In the genomic region with DNA sequence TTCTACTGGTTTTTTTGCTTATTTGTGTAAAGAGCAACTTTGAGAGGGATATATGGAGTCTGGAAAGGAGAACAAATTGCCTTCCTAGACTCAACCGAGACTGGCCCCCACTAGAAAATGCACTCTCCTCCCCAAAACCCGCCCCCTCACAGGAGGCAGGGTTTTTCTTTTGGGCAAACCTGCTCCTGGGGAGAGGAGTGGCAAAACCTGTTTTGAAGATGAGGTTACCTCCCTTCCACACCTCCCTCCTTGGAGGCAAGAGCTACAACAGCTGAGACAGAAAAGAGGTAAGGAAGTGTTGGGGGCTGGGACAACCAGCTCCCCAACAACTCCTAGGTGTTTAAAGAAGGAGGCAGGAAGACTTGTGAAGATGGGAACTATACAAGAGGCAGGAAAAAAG, we compare ENCODE assay signal across 1 cellular context.
TF ChIP-seq lines count a peak whose summit lies in the region.

A gene with protein sequence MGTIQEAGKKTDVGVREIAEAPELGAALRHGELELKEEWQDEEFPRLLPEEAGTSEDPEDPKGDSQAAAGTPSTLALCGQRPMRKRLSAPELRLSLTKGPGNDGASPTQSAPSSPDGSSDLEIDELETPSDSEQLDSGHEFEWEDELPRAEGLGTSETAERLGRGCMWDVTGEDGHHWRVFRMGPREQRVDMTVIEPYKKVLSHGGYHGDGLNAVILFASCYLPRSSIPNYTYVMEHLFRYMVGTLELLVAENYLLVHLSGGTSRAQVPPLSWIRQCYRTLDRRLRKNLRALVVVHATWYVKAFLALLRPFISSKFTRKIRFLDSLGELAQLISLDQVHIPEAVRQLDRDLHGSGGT (plus strand): TSS at position 231 of the 400 bp plus-strand sequence. CDS start 140 bp downstream, at position 371.

TF ChIP-seq in GM23338, 12 proteins besides CTCF, POLR2A, EP300 and RAD21:
- TF ChIP-seq, protein P1, sequence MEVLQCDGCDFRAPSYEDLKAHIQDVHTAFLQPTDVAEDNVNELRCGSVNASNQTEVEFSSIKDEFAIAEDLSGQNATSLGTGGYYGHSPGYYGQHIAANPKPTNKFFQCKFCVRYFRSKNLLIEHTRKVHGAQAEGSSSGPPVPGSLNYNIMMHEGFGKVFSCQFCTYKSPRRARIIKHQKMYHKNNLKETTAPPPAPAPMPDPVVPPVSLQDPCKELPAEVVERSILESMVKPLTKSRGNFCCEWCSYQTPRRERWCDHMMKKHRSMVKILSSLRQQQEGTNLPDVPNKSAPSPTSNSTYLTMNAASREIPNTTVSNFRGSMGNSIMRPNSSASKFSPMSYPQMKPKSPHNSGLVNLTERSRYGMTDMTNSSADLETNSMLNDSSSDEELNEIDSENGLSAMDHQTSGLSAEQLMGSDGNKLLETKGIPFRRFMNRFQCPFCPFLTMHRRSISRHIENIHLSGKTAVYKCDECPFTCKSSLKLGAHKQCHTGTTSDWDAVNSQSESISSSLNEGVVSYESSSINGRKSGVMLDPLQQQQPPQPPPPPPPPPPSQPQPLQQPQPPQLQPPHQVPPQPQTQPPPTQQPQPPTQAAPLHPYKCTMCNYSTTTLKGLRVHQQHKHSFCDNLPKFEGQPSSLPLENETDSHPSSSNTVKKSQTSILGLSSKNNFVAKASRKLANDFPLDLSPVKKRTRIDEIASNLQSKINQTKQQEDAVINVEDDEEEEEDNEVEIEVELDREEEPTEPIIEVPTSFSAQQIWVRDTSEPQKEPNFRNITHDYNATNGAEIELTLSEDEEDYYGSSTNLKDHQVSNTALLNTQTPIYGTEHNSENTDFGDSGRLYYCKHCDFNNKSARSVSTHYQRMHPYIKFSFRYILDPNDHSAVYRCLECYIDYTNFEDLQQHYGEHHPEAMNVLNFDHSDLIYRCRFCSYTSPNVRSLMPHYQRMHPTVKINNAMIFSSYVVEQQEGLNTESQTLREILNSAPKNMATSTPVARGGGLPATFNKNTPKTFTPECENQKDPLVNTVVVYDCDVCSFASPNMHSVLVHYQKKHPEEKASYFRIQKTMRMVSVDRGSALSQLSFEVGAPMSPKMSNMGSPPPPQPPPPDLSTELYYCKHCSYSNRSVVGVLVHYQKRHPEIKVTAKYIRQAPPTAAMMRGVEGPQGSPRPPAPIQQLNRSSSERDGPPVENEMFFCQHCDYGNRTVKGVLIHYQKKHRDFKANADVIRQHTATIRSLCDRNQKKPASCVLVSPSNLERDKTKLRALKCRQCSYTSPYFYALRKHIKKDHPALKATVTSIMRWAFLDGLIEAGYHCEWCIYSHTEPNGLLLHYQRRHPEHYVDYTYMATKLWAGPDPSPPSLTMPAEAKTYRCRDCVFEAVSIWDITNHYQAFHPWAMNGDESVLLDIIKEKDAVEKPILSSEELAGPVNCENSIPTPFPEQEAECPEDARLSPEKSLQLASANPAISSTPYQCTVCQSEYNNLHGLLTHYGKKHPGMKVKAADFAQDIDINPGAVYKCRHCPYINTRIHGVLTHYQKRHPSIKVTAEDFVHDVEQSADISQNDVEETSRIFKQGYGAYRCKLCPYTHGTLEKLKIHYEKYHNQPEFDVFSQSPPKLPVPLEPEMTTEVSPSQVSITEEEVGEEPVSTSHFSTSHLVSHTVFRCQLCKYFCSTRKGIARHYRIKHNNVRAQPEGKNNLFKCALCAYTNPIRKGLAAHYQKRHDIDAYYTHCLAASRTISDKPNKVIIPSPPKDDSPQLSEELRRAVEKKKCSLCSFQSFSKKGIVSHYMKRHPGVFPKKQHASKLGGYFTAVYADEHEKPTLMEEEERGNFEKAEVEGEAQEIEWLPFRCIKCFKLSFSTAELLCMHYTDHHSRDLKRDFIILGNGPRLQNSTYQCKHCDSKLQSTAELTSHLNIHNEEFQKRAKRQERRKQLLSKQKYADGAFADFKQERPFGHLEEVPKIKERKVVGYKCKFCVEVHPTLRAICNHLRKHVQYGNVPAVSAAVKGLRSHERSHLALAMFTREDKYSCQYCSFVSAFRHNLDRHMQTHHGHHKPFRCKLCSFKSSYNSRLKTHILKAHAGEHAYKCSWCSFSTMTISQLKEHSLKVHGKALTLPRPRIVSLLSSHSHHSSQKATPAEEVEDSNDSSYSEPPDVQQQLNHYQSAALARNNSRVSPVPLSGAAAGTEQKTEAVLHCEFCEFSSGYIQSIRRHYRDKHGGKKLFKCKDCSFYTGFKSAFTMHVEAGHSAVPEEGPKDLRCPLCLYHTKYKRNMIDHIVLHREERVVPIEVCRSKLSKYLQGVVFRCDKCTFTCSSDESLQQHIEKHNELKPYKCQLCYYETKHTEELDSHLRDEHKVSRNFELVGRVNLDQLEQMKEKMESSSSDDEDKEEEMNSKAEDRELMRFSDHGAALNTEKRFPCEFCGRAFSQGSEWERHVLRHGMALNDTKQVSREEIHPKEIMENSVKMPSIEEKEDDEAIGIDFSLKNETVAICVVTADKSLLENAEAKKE (CRISPR knock-in tag; IDR thresholded peaks at IDR 0.05): no peak
- TF ChIP-seq EZH2 (IDR thresholded peaks at IDR 0.05; ENCODE audit: low read depth, unreplicated experiment) (no peak), EZH2phosphoT487 (IDR thresholded peaks at IDR 0.05; ENCODE audit: unreplicated experiment) (no peak), POLR2AphosphoS5 (IDR thresholded peaks at IDR 0.05; ENCODE audit: low read depth) (no peak), NANOG (IDR thresholded peaks at IDR 0.05; ENCODE audit: borderline replicate concordance) (no peak)
- TF ChIP-seq, protein P2, sequence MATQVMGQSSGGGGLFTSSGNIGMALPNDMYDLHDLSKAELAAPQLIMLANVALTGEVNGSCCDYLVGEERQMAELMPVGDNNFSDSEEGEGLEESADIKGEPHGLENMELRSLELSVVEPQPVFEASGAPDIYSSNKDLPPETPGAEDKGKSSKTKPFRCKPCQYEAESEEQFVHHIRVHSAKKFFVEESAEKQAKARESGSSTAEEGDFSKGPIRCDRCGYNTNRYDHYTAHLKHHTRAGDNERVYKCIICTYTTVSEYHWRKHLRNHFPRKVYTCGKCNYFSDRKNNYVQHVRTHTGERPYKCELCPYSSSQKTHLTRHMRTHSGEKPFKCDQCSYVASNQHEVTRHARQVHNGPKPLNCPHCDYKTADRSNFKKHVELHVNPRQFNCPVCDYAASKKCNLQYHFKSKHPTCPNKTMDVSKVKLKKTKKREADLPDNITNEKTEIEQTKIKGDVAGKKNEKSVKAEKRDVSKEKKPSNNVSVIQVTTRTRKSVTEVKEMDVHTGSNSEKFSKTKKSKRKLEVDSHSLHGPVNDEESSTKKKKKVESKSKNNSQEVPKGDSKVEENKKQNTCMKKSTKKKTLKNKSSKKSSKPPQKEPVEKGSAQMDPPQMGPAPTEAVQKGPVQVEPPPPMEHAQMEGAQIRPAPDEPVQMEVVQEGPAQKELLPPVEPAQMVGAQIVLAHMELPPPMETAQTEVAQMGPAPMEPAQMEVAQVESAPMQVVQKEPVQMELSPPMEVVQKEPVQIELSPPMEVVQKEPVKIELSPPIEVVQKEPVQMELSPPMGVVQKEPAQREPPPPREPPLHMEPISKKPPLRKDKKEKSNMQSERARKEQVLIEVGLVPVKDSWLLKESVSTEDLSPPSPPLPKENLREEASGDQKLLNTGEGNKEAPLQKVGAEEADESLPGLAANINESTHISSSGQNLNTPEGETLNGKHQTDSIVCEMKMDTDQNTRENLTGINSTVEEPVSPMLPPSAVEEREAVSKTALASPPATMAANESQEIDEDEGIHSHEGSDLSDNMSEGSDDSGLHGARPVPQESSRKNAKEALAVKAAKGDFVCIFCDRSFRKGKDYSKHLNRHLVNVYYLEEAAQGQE (IDR thresholded peaks at IDR 0.05; ENCODE audit: unreplicated experiment): no peak
- TF ChIP-seq, protein P3, sequence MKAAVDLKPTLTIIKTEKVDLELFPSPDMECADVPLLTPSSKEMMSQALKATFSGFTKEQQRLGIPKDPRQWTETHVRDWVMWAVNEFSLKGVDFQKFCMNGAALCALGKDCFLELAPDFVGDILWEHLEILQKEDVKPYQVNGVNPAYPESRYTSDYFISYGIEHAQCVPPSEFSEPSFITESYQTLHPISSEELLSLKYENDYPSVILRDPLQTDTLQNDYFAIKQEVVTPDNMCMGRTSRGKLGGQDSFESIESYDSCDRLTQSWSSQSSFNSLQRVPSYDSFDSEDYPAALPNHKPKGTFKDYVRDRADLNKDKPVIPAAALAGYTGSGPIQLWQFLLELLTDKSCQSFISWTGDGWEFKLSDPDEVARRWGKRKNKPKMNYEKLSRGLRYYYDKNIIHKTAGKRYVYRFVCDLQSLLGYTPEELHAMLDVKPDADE (IDR thresholded peaks at IDR 0.05): no peak
